Comparison of ENCODE assay signal across 8 cellular contexts in the genomic region with DNA sequence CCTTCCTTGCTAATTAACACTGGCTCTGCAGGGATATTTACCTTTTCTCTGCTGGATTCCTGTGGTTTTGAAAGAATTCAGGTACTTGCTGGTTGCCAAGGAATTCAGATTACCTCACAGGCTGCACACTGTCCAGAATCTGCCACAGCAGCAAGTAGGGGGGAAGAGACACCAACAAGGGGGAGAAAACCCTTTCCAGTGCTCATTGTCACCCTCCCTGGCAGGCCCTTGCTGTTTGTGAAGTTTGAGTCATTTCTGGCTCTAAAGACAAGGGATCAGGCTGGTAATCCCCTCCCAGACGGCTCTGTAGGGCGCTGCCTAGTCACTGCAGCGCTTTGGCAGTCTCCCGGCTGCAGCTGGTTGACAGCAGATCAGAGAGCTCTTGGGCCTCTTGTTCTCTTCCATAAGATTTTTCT. TPM values are rescaled to one million over a fixed set of nuclear protein-coding genes. Genes with fewer than 3 reads are reported as not detected.
A peak's percentile ranks its signal among the peaks of the same experiment; 100 is the strongest.
DNase-seq lines count a peak whose midpoint lies in the region; ATAC-seq and TF ChIP-seq lines count a peak whose summit lies in the region.

No MANE protein-coding gene starts in this region.

- no peaks in the 10 kb centered on the region for H3K27me3 ChIP-seq in left ventricle myocardium inferior (ENCODE audit: low read depth)

- peak overlapping the region; percentile 84 for H3K27ac ChIP-seq in left ventricle myocardium inferior (replicated peaks)

- intact Hi-C loops in left ventricle myocardium inferior (cut with micrococcal nuclease): loop anchor here (10.0 kb wide), 1 partner anchor 273 kb away; the partner anchor contains the start of genes IFT43 and TGFB3

- no peak overlapping the region for H3K4me3 ChIP-seq in left ventricle myocardium inferior

- no peaks in the 10 kb centered on the region for H3K9me3 ChIP-seq in left ventricle myocardium inferior (replicated peaks)

- peak; percentile 53 for ATAC-seq in HG02798 (IDR thresholded peaks at IDR 0.05; ENCODE audit: poor library complexity, unreplicated experiment)
- no peak for ATAC-seq in GM19035 (IDR thresholded peaks at IDR 0.05; ENCODE audit: unreplicated experiment)
- no peak for ATAC-seq in HG02840 (IDR thresholded peaks at IDR 0.05; ENCODE audit: low FRiP score, unreplicated experiment)

- peaks cover 7% of the 10 kb centered on the region for H3K36me3 ChIP-seq in left ventricle myocardium inferior

- peak in 12 of 14 donors; percentile 24 to 92 (median 70) for DNase-seq in C1 segment of cervical spinal cord (lab: John Stamatoyannopoulos, UW)
- peak in 55 of 56 donors; percentile 9 to 91 (median 72) for DNase-seq in amygdala (lab: John Stamatoyannopoulos, UW)
- DNase-seq in left ventricle myocardium inferior: peak; percentile 58
- DNase-seq in renal cortical epithelial cell (ENCODE audit: low read depth): peak; percentile 99
- DNase-seq in NCI-H1930 (lab: John Stamatoyannopoulos, UW): no peak

- no peak for TF ChIP-seq CTCF in left ventricle myocardium inferior (IDR thresholded peaks at IDR 0.05; ENCODE audit: borderline replicate concordance)

- peaks cover 26% of the 10 kb centered on the region for H3K4me1 ChIP-seq in left ventricle myocardium inferior

RNA-seq across cellular contexts. Expression of gene TTLL5, which starts 50.8 kb away (rescaled TPM):
- total RNA-seq in left ventricle myocardium inferior (16.3 TPM), renal cortical epithelial cell (16.5 and 34.1 TPM in 2 replicates)

RNA-seq across cellular contexts. Expression of gene ERG28, which starts 51.1 kb away (rescaled TPM):
- 6.8 TPM for total RNA-seq in left ventricle myocardium inferior
- total RNA-seq in renal cortical epithelial cell: 4.3 and 6.9 TPM in 2 replicates

Comparison
In these comparisons a context has a peak if more than half of its experiments do, and no peak if none do; other contexts are left out.
1. DNase-seq: peak in C1 segment of cervical spinal cord (12 of 14), amygdala (55 of 56), left ventricle myocardium inferior (single experiment) and renal cortical epithelial cell (single experiment); none in NCI-H1930 (0 of 2).